In genomic region chr7:132878228-132878919, GRCh38 we compare ENCODE assay signal across 1 cellular context.
TF ChIP-seq lines count a peak whose summit lies in the region.

No MANE protein-coding gene starts in this region.

TF ChIP-seq in GM23338, 12 proteins besides CTCF, POLR2A, EP300 and RAD21 (continued from another document):
- TF ChIP-seq ETS1 (IDR thresholded peaks at IDR 0.05): no peak
- TF ChIP-seq EZH2 (IDR thresholded peaks at IDR 0.05; ENCODE audit: low read depth, unreplicated experiment): no peak
- TF ChIP-seq ZNF114 (CRISPR knock-in tag; IDR thresholded peaks at IDR 0.05): no peak
- TF ChIP-seq EZH2phosphoT487 (IDR thresholded peaks at IDR 0.05; ENCODE audit: unreplicated experiment): no peak
- no peak for TF ChIP-seq REST (IDR thresholded peaks at IDR 0.05; ENCODE audit: unreplicated experiment)
